ENCODE assay signal across 23 cellular contexts in the genomic region with DNA sequence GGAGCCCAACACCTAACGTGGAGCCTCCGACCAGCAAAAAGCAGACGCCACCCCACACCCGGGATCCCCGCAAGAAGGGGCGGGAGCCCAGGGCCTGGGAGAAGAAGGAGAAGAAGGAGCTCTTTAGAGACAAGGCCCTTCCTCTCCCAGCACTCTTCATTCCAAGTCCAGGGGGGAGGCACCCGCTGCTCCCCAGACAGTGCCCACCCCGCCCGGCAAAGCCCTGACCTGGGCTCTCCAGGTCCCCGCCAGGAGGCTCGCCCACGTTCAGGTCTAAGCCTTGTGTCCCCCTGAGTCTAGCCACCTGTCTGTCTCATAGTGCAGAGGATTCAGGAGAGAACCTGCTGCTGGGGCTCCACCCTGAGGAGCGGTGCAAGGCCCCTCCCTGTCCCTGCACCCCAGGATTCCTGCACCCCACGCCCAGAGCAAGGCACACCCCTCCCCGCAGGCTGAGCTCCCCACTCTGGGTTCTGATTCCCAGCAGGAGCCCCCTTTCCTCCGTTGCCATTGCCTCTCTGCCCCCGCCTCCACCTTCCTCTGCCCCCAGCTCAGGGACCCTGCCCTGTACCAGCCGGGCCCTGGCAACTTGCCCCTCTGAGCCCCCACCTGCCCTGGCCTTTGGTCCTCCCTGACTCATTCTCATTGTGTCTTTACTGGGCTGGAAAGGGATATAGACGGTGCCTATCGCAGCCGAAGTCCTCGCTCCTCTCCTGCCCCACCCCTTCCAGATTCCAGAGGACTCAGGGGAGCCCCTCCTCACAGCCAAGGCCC. TPM values are rescaled to one million over a fixed set of nuclear protein-coding genes. Genes with fewer than 3 reads are reported as not detected.
A peak's percentile ranks its signal among the peaks of the same experiment; 100 is the strongest.
DNase-seq lines count a peak whose midpoint lies in the region; ATAC-seq, FAIRE-seq and TF ChIP-seq lines count a peak whose summit lies in the region.
"Had no signal": no experiment of that assay in that cellular context is flagged by ENCODE, and none has a peak within 500 bp of the region (broad histone marks: within the 10 kb centered on the region; RNA-seq: fewer than 3 reads in every experiment).

No MANE protein-coding gene starts in this region.

- WGBS in sigmoid colon, 2 donors, result 61 to 80% methylated on average over 22 of the region's 22 CpGs

- H3K27ac Mint-ChIP-seq in T-helper 1 cell treated with Interleukin-12 subunit alpha and Interleukin-12 subunit beta and Interleukin-4 antibody, amounts not matched to agents 30 μg/mL and 1 μg/mL, for 36 hours, result peak overlapping the region; percentile 20
- H3K27ac Mint-ChIP-seq in CD4-positive, alpha-beta memory T cell, result peak overlapping the region in 2 of 7 donors; percentile 55 to 97

- no peak overlapping the region for H3K4me3 Mint-ChIP-seq in T-helper 1 cell treated with Interleukin-12 subunit alpha and Interleukin-12 subunit beta and Interleukin-4 antibody, amounts not matched to agents 30 μg/mL and 1 μg/mL, for 36 hours
- peak overlapping the region in 5 of 8 donors; percentile 7 to 76 (median 37) for H3K4me3 Mint-ChIP-seq in CD4-positive, alpha-beta memory T cell
- H3K4me3 Mint-ChIP-seq: IgD-negative memory B cell had no signal

- no peak for TF ChIP-seq POLR2A in sigmoid colon (IDR thresholded peaks at IDR 0.05)

- no peaks in the 10 kb centered on the region for H3K27me3 ChIP-seq in CD4-positive, alpha-beta memory T cell (ENCODE audit: insufficient read depth, low read length)
- no peaks in the 10 kb centered on the region for H3K27me3 ChIP-seq in sigmoid colon
- H3K27me3 ChIP-seq: heart left ventricle, tibial nerve had no signal

- no peak for TF ChIP-seq EP300 in sigmoid colon (IDR thresholded peaks at IDR 0.05)

- H3K9me3 Mint-ChIP-seq in T-helper 1 cell treated with Interleukin-12 subunit alpha and Interleukin-12 subunit beta and Interleukin-4 antibody, amounts not matched to agents 30 μg/mL and 1 μg/mL, for 36 hours, result no peaks in the 10 kb centered on the region
- H3K9me3 Mint-ChIP-seq in CD4-positive, alpha-beta memory T cell, result no peaks in the 10 kb centered on the region
- H3K9me3 Mint-ChIP-seq: IgD-negative memory B cell had no signal

- no peak for FAIRE-seq in HTR-8/SVneo (lab: Jason Lieb, UNC)
- FAIRE-seq: GM12892 had no signal

- no peaks in the 10 kb centered on the region for H3K36me3 Mint-ChIP-seq in T-helper 1 cell treated with Interleukin-12 subunit alpha and Interleukin-12 subunit beta and Interleukin-4 antibody, amounts not matched to agents 30 μg/mL and 1 μg/mL, for 36 hours (ENCODE audit: low read depth)
- H3K36me3 Mint-ChIP-seq in CD4-positive, alpha-beta memory T cell, result no peaks in the 10 kb centered on the region
- H3K36me3 Mint-ChIP-seq: IgD-negative memory B cell had no signal

- no peaks in the 10 kb centered on the region for H3K36me3 ChIP-seq in CD4-positive, alpha-beta memory T cell (ENCODE audit: insufficient read depth, low read length)
- no peaks in the 10 kb centered on the region for H3K36me3 ChIP-seq in sigmoid colon
- H3K36me3 ChIP-seq: heart left ventricle, tibial nerve had no signal

- intact Hi-C loops in CD4-positive, alpha-beta memory T cell (cut with micrococcal nuclease), result no loop called here
- intact Hi-C loops in sigmoid colon (cut with DNase I), result no loop called here

- CTCF ChIA-PET in CD4-positive, alpha-beta memory T cell (lab: Charles Lee; ENCODE audit: partially characterized antibody), result no interaction called here

- no peaks in the 10 kb centered on the region for H3K9me3 ChIP-seq in CD4-positive, alpha-beta memory T cell (ENCODE audit: control insufficient read depth in 1 of 2, low read length in 2 of 2)
- no peaks in the 10 kb centered on the region for H3K9me3 ChIP-seq in sigmoid colon
- H3K9me3 ChIP-seq: heart left ventricle, tibial nerve had no signal

- H3K4me3 ChIP-seq in CD4-positive, alpha-beta memory T cell (ENCODE audit: low read length in 2 of 2), result no peak overlapping the region
- H3K4me3 ChIP-seq in sigmoid colon, result no peak overlapping the region
- H3K4me3 ChIP-seq: heart left ventricle, tibial nerve had no signal

- H3K27me3 Mint-ChIP-seq in T-helper 1 cell treated with Interleukin-12 subunit alpha and Interleukin-12 subunit beta and Interleukin-4 antibody, amounts not matched to agents 30 μg/mL and 1 μg/mL, for 36 hours (ENCODE audit: low read depth), result no peaks in the 10 kb centered on the region
- H3K27me3 Mint-ChIP-seq in CD4-positive, alpha-beta memory T cell, result no peaks in the 10 kb centered on the region

- peak; percentile 81 for ATAC-seq in esophagus mucosa
- no peak for ATAC-seq in HG02852 (IDR thresholded peaks at IDR 0.05; ENCODE audit: unreplicated experiment)
- ATAC-seq: heart left ventricle, right cardiac atrium had no signal

- no peak for TF ChIP-seq CTCF in sigmoid colon (IDR thresholded peaks at IDR 0.05)

- peaks cover 13% of the 10 kb centered on the region for H3K4me1 Mint-ChIP-seq in T-helper 1 cell treated with Interleukin-12 subunit alpha and Interleukin-12 subunit beta and Interleukin-4 antibody, amounts not matched to agents 30 μg/mL and 1 μg/mL, for 36 hours (ENCODE audit: low read depth)
- H3K4me1 Mint-ChIP-seq in CD4-positive, alpha-beta memory T cell, result peaks cover 9 to 20% (median 17%) of the 10 kb centered on the region in 4 donors

- POLR2A ChIA-PET in CD4-positive, alpha-beta memory T cell (lab: Charles Lee; ENCODE audit: partially characterized antibody), result no interaction called here

- no peak overlapping the region for H3K27ac ChIP-seq in CD4-positive, alpha-beta memory T cell (ENCODE audit: low read depth, low read length)
- H3K27ac ChIP-seq in sigmoid colon, result no peak overlapping the region
- H3K27ac ChIP-seq: 22Rv1, heart left ventricle, HL-60, tibial nerve had no signal

- DNase-seq in T-helper 1 cell (no peak), sigmoid colon (peak; percentile 53), HTR-8/SVneo (ENCODE audit: insufficient read length, low spot score) (no peak), NCI-H774 (lab: John Stamatoyannopoulos, UW) (no peak)
- no peak for DNase-seq in CD4-positive, alpha-beta memory T cell
- DNase-seq: activated CD4-positive, alpha-beta T cell treated with anti-CD3 and anti-CD28 coated beads, Interleukin-2, amount 50 U/mL, for 4 hours; AML-193; cortex of kidney; DMS79 treated with DMSO at 0.1 percent for 48 hours; NCI-H1436; NCI-H526 treated with DMSO at 0.1 percent for 48 hours; nucleus accumbens; SW 1271 had no signal

- peaks cover 15% of the 10 kb centered on the region for H3K4me1 ChIP-seq in CD4-positive, alpha-beta memory T cell (ENCODE audit: insufficient read depth, low read length)
- H3K4me1 ChIP-seq in sigmoid colon, result no peaks in the 10 kb centered on the region
- H3K4me1 ChIP-seq: heart left ventricle had no signal

RNA-seq across cellular contexts. Expression of a gene that starts 33.5 kb away (rescaled TPM):
- 1 to 10 TPM; 1.1 to 1.2 TPM for total RNA-seq in CD4-positive, alpha-beta memory T cell
- polyA plus RNA-seq in CD4-positive, alpha-beta memory T cell, result under 1 TPM; 0.14 to 0.65 TPM
- 101 TPM for total RNA-seq in esophagus mucosa
- 10 to 100 TPM in 3 of 4 donors, 1 to 10 TPM in 1; 7.2 to 30.7 (median 23.7) TPM for total RNA-seq in sigmoid colon
- polyA plus RNA-seq in sigmoid colon, result 10 to 100 TPM in 1 of 3 donors, 1 to 10 TPM in 2; 3.0 to 15.8 (median 7.2) TPM
